Comparison of ENCODE assay signal across 9 cellular contexts in the genomic region with DNA sequence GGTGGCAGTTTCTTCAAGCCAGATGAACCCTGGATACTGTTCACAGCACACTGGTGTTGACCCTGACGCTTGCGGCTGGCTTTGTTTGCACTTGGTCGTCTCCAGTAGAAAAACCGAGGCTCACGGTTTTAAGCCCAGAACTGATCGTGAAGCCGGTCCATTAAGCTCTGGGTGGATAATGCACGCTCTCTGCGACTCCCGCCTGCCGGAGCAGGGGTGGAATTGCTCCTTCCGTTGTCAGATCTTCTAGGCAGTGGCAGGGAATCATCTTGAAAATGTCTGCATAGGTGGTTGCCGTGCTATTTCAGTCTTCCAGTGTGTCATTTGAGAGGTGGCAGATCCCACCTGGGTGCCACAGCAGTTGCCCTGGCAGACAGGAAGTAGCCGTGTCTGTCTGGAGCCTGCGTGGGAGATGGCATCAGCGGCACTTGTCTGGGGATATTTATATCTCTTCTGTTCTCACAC. TPM values are rescaled to one million over a fixed set of nuclear protein-coding genes. Genes with fewer than 3 reads are reported as not detected.
DNase-seq lines count a peak whose midpoint lies in the region; TF ChIP-seq lines count a peak whose summit lies in the region.
"Had no signal": no experiment of that assay in that cellular context is flagged by ENCODE, and none has a peak within 500 bp of the region (broad histone marks: within the 10 kb centered on the region; RNA-seq: fewer than 3 reads in every experiment).

No MANE protein-coding gene starts in this region.

- H2BK15ac ChIP-seq in neuronal stem cell (ENCODE audit: low read length) = no peak overlapping the region

- no peak overlapping the region for H2BK12ac ChIP-seq in neuronal stem cell (ENCODE audit: low read length)

- H3K23ac ChIP-seq in neuronal stem cell (ENCODE audit: low read depth, low read length, poor library complexity) = peak overlapping the region; percentile 16

- H3K9ac ChIP-seq in neuronal stem cell (ENCODE audit: low read depth, low read length, poor library complexity) = no peak overlapping the region

- peaks cover 0 to 6% of the 10 kb centered on the region in 2 donors for H3K9me3 ChIP-seq in neuronal stem cell (replicated peaks in 1 of 2; ENCODE audit: control insufficient read depth in 2 of 2, insufficient read depth in 1 of 2, low read depth in 1 of 2, low read length in 2 of 2)

- peak; percentile 44 for TF ChIP-seq CTCF in epithelial cell of proximal tubule (conservative IDR thresholded peaks at IDR 0.05; ENCODE audit: low read depth, low read length)

- no peak overlapping the region for H3K14ac ChIP-seq in neuronal stem cell (ENCODE audit: low read length)

- no peak overlapping the region for H4K91ac ChIP-seq in neuronal stem cell (ENCODE audit: low read depth, low read length, poor library complexity)

- H2BK120ac ChIP-seq in neuronal stem cell (ENCODE audit: low read depth, low read length) = no peak overlapping the region

- peak overlapping the region; percentile 59 for H3K18ac ChIP-seq in neuronal stem cell (ENCODE audit: low read length)

- H2BK5ac ChIP-seq in neuronal stem cell (ENCODE audit: low read length) = no peak overlapping the region

- H3K4me1 ChIP-seq in neuronal stem cell (ENCODE audit: control insufficient read depth in 2 of 2, insufficient read depth in 1 of 2, low read depth in 1 of 2, low read length in 2 of 2) = peaks cover 16 to 22% of the 10 kb centered on the region in 2 donors

- H4K8ac ChIP-seq in neuronal stem cell (ENCODE audit: low read depth, low read length) = no peak overlapping the region

- H3K4me2 ChIP-seq in neuronal stem cell (ENCODE audit: insufficient read depth, low read length, poor library complexity, severe bottlenecking) = no peak overlapping the region

- no peak overlapping the region for H2AFZ ChIP-seq in neuronal stem cell (ENCODE audit: low read length)

- peaks cover 6% of the 10 kb centered on the region for H3K79me1 ChIP-seq in neuronal stem cell (ENCODE audit: low read depth, low read length)

- DNase-seq in NCI-H2081 (lab: John Stamatoyannopoulos, UW) = peak; percentile 19 to 52
- DNase-seq in NCI-H2081 treated with DMSO at 0.1 percent for 48 hours (lab: John Stamatoyannopoulos, UW) = no peak
- DNase-seq in activated CD8-positive, alpha-beta memory T cell treated with anti-CD3 and anti-CD28 coated beads, Interleukin-2, amount 50 U/mL, for 4 hours = peak; percentile 39
- no peak for DNase-seq in epithelial cell of proximal tubule (ENCODE audit: low read depth)
- no peak for DNase-seq in neuronal stem cell (ENCODE audit: low spot score)
- no peak for DNase-seq in AML-193 (lab: John Stamatoyannopoulos, UW)
- no peak for DNase-seq in GM19240 (ENCODE audit: insufficient read length, low spot score)
- no peak for DNase-seq in middle frontal gyrus (ENCODE audit: extremely low spot score, low spot score)

- H3K4me3 ChIP-seq in epithelial cell of proximal tubule (ENCODE audit: low read depth, low read length) (peak overlapping the region; percentile 31), neuronal stem cell (ENCODE audit: low read length in 2 of 2) (no peak overlapping the region)

- H2AK5ac ChIP-seq in neuronal stem cell (ENCODE audit: low read depth, low read length) = peak overlapping the region; percentile 64

- H3K4ac ChIP-seq in neuronal stem cell (ENCODE audit: low read length) = no peak overlapping the region

- peaks cover 12 to 40% of the 10 kb centered on the region in 2 donors for H3K36me3 ChIP-seq in neuronal stem cell (replicated peaks in 1 of 2; ENCODE audit: control insufficient read depth in 2 of 2, insufficient read depth in 2 of 2, low read length in 2 of 2)

- no CpG with 5 or more reads among the region's 16 CpGs for WGBS in neuronal stem cell (ENCODE audit: extremely low coverage in 2 of 2, insufficient read length in 2 of 2, insufficient replicate concordance in 1 of 2), 2 donors

- H3K27me3 ChIP-seq in neuronal stem cell (ENCODE audit: control insufficient read depth in 3 of 3, insufficient read depth in 3 of 3, low read depth in 1 of 3, low read length in 3 of 3) = no peaks in the 10 kb centered on the region

- no peak overlapping the region for H3K27ac ChIP-seq in neuronal stem cell (replicated peaks; ENCODE audit: low read length)
- H3K27ac ChIP-seq: 22Rv1 had no signal

RNA-seq across cellular contexts. Expression of a gene that starts 35.9 kb away (rescaled TPM):
- 21.1 and 21.4 TPM in 2 replicates for total RNA-seq in epithelial cell of proximal tubule
- 6.0 TPM for polyA plus RNA-seq in neuronal stem cell (2013, experiment 1 of 2)
- 6.1 TPM for polyA plus RNA-seq in neuronal stem cell (2013, experiment 2 of 2)

RNA-seq across cellular contexts. Expression of a gene that starts 57.5 kb away (rescaled TPM):
- total RNA-seq in epithelial cell of proximal tubule = 24.4 and 30.4 TPM in 2 replicates
- polyA plus RNA-seq in neuronal stem cell (2013, experiment 1 of 2) = 7.6 TPM
- polyA plus RNA-seq in neuronal stem cell (2013, experiment 2 of 2) = 8.2 TPM

Comparison
In these comparisons a context has a peak if more than half of its experiments do, and no peak if none do; other contexts are left out.
1. DNase-seq: peak in NCI-H2081 (2 of 2) and activated CD8-positive, alpha-beta memory T cell treated with anti-CD3 and anti-CD28 coated beads, Interleukin-2, amount 50 U/mL, for 4 hours (single experiment); none in NCI-H2081 treated with DMSO at 0.1 percent for 48 hours (single experiment), epithelial cell of proximal tubule (single experiment), neuronal stem cell (single experiment), AML-193 (0 of 2), GM19240 (single experiment) and middle frontal gyrus (single experiment).